1 cellular context compared by ENCODE assay signal in genomic region chr1:41109316-41110263, GRCh38.
TF ChIP-seq lines count a peak whose summit lies in the region.

No MANE protein-coding gene starts in this region.

TF ChIP-seq in K562, 482 proteins besides CTCF, POLR2A, EP300 and RAD21 (continued from another document and continues in another):
- no peak for TF ChIP-seq CBX5 (IDR thresholded peaks at IDR 0.05; ENCODE audit: borderline replicate concordance, low read depth)
- no peak for TF ChIP-seq FOXO4 (CRISPR knock-in tag; IDR thresholded peaks at IDR 0.05)
- TF ChIP-seq, protein P1, sequence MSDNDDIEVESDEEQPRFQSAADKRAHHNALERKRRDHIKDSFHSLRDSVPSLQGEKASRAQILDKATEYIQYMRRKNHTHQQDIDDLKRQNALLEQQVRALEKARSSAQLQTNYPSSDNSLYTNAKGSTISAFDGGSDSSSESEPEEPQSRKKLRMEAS (CRISPR knock-in tag; IDR thresholded peaks at IDR 0.05), result no peak
- no peak for TF ChIP-seq ZNF124 (CRISPR knock-in tag; IDR thresholded peaks at IDR 0.05)
- TF ChIP-seq ETS2 (tag; IDR thresholded peaks at IDR 0.05; ENCODE audit: borderline replicate concordance, poor library complexity, severe bottlenecking), result no peak
- TF ChIP-seq ZZZ3 (IDR thresholded peaks at IDR 0.05), result no peak
- no peak for TF ChIP-seq ZMIZ1 (IDR thresholded peaks at IDR 0.05; ENCODE audit: low read depth in 2 of 2, low read length in 2 of 2)
- peak; percentile 50 for TF ChIP-seq NFE2 (IDR thresholded peaks at IDR 0.05; ENCODE audit: low read depth)
- TF ChIP-seq HNRNPK (IDR thresholded peaks at IDR 0.05; ENCODE audit: low read depth, low read length, poor library complexity, severe bottlenecking), result no peak
- TF ChIP-seq ELF4 (CRISPR knock-in tag; IDR thresholded peaks at IDR 0.05), result no peak
- no peak for TF ChIP-seq TRIM25 (IDR thresholded peaks at IDR 0.05; ENCODE audit: borderline replicate concordance)
- TF ChIP-seq PTRF (tag; IDR thresholded peaks at IDR 0.05), result no peak
- TF ChIP-seq ZEB2 (IDR thresholded peaks at IDR 0.05), result peak; percentile 96
- TF ChIP-seq ARID1B (IDR thresholded peaks at IDR 0.05), result peak; percentile 89
- no peak for TF ChIP-seq SLC30A9 (CRISPR knock-in tag; IDR thresholded peaks at IDR 0.05)
- no peak for TF ChIP-seq ZNF212 (CRISPR knock-in tag; IDR thresholded peaks at IDR 0.05)
- no peak for TF ChIP-seq ZC3H8 (IDR thresholded peaks at IDR 0.05)
- TF ChIP-seq SMARCA4 (IDR thresholded peaks at IDR 0.05), result peak; percentile 96
- peak; percentile 30; the same call in 1 of the 2 replicates for TF ChIP-seq GATA2 (CRISPR knock-in tag; IDR thresholded peaks at IDR 0.05)
- no peak for TF ChIP-seq PBX2 (CRISPR knock-in tag; IDR thresholded peaks at IDR 0.05; ENCODE audit: low read depth)
- no peak for TF ChIP-seq PBX2 (tag; conservative IDR thresholded peaks at IDR 0.05; ENCODE audit: low read depth)
- no peak for TF ChIP-seq HOXB6 (CRISPR knock-in tag; IDR thresholded peaks at IDR 0.05; ENCODE audit: borderline replicate concordance)
- no peak for TF ChIP-seq HIVEP1 (CRISPR knock-in tag; IDR thresholded peaks at IDR 0.05)
- no peak for TF ChIP-seq ZBED1 (IDR thresholded peaks at IDR 0.05)
- no peak for TF ChIP-seq SIN3B (IDR thresholded peaks at IDR 0.05; ENCODE audit: low read depth)
- TF ChIP-seq NR2C2 (CRISPR knock-in tag; IDR thresholded peaks at IDR 0.05), result no peak
- TF ChIP-seq NR2C2 (tag; IDR thresholded peaks at IDR 0.05), result peak; percentile 36; the same call in 1 of the 2 replicates
- peak; percentile 32; the same call in 1 of the 2 replicates for TF ChIP-seq BACH1 (tag; IDR thresholded peaks at IDR 0.05)
- no peak for TF ChIP-seq TAF7 (tag; IDR thresholded peaks at IDR 0.05)
- no peak for TF ChIP-seq RBM34 (IDR thresholded peaks at IDR 0.05; ENCODE audit: borderline replicate concordance, insufficient read depth, low read length)
- no peak for TF ChIP-seq EWSR1 (IDR thresholded peaks at IDR 0.05; ENCODE audit: borderline replicate concordance, low read depth, partially characterized antibody)
- no peak for TF ChIP-seq RFX1 (IDR thresholded peaks at IDR 0.05)
- no peak for TF ChIP-seq NR2F6 (CRISPR knock-in tag; IDR thresholded peaks at IDR 0.05)
- 0 out of 2 replicates have a peak, but pooled peaks have one; percentile 25 for TF ChIP-seq HDAC2 (IDR thresholded peaks at IDR 0.05)
- TF ChIP-seq LARP7 (IDR thresholded peaks at IDR 0.05), result no peak
- no peak for TF ChIP-seq ZNF561 (CRISPR knock-in tag; conservative IDR thresholded peaks at IDR 0.05)
- no peak for TF ChIP-seq ZNF589 (CRISPR knock-in tag; IDR thresholded peaks at IDR 0.05; ENCODE audit: low read depth)
- no peak for TF ChIP-seq GABPB2 (CRISPR knock-in tag; conservative IDR thresholded peaks at IDR 0.05)
- TF ChIP-seq HEY1 (CRISPR knock-in tag; IDR thresholded peaks at IDR 0.05; ENCODE audit: borderline replicate concordance), result no peak
- TF ChIP-seq NR2C1 (IDR thresholded peaks at IDR 0.05), result no peak
- no peak for TF ChIP-seq NR2C1 (tag; IDR thresholded peaks at IDR 0.05)
- TF ChIP-seq ZNF133 (CRISPR knock-in tag; IDR thresholded peaks at IDR 0.05), result no peak
- no peak for TF ChIP-seq BHLHE40 (IDR thresholded peaks at IDR 0.05; ENCODE audit: low read length)
- no peak for TF ChIP-seq NRF1 (conservative IDR thresholded peaks at IDR 0.05 in 1 of 2, IDR thresholded peaks at IDR 0.05 in 1 of 2)
- TF ChIP-seq, protein P2, sequence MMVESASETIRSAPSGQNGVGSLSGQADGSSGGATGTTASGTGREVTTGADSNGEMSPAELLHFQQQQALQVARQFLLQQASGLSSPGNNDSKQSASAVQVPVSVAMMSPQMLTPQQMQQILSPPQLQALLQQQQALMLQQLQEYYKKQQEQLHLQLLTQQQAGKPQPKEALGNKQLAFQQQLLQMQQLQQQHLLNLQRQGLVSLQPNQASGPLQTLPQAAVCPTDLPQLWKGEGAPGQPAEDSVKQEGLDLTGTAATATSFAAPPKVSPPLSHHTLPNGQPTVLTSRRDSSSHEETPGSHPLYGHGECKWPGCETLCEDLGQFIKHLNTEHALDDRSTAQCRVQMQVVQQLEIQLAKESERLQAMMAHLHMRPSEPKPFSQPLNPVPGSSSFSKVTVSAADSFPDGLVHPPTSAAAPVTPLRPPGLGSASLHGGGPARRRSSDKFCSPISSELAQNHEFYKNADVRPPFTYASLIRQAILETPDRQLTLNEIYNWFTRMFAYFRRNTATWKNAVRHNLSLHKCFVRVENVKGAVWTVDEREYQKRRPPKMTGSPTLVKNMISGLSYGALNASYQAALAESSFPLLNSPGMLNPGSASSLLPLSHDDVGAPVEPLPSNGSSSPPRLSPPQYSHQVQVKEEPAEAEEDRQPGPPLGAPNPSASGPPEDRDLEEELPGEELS (CRISPR knock-in tag; IDR thresholded peaks at IDR 0.05; ENCODE audit: borderline replicate concordance), result no peak
- TF ChIP-seq IFI16 (CRISPR knock-in tag; IDR thresholded peaks at IDR 0.05), result no peak
- TF ChIP-seq ZNF217 (CRISPR knock-in tag; IDR thresholded peaks at IDR 0.05), result no peak
- no peak for TF ChIP-seq SNIP1 (IDR thresholded peaks at IDR 0.05; ENCODE audit: low read depth)
- TF ChIP-seq ZNF384 (IDR thresholded peaks at IDR 0.05; ENCODE audit: low read depth, low read length), result no peak
- no peak for TF ChIP-seq FOXA1 (IDR thresholded peaks at IDR 0.05; ENCODE audit: borderline replicate concordance)
- no peak for TF ChIP-seq HDAC3 (IDR thresholded peaks at IDR 0.05; ENCODE audit: borderline replicate concordance, partially characterized antibody)
- TF ChIP-seq ETV6 (IDR thresholded peaks at IDR 0.05; ENCODE audit: borderline replicate concordance in 1 of 2, low read depth in 2 of 2, low read length in 1 of 2), result no peak
- no peak for TF ChIP-seq ETV6 (CRISPR knock-in tag; IDR thresholded peaks at IDR 0.05; ENCODE audit: borderline replicate concordance)
- TF ChIP-seq JUN (IDR thresholded peaks at IDR 0.05; ENCODE audit: borderline replicate concordance, low read depth, low read length), result peak; percentile 95
- no peak for TF ChIP-seq JUN (CRISPR knock-in tag; IDR thresholded peaks at IDR 0.05; ENCODE audit: borderline replicate concordance)
- TF ChIP-seq ZNF551 (CRISPR knock-in tag; IDR thresholded peaks at IDR 0.05), result no peak
- TF ChIP-seq, protein P3, sequence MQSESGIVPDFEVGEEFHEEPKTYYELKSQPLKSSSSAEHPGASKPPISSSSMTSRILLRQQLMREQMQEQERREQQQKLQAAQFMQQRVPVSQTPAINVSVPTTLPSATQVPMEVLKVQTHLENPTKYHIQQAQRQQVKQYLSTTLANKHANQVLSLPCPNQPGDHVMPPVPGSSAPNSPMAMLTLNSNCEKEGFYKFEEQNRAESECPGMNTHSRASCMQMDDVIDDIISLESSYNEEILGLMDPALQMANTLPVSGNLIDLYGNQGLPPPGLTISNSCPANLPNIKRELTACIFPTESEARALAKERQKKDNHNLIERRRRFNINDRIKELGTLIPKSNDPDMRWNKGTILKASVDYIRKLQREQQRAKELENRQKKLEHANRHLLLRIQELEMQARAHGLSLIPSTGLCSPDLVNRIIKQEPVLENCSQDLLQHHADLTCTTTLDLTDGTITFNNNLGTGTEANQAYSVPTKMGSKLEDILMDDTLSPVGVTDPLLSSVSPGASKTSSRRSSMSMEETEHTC (IDR thresholded peaks at IDR 0.05), result no peak
- no peak for TF ChIP-seq KHSRP (IDR thresholded peaks at IDR 0.05)
- peak; percentile 5; the same call in 1 of the 2 replicates for TF ChIP-seq CREM (IDR thresholded peaks at IDR 0.05; ENCODE audit: low read depth)
- peak; percentile 44; the same call in 1 of the 2 replicates for TF ChIP-seq ZNF316 (IDR thresholded peaks at IDR 0.05)
- no peak for TF ChIP-seq ZNF444 (CRISPR knock-in tag; IDR thresholded peaks at IDR 0.05)
- TF ChIP-seq CBFA2T3 (IDR thresholded peaks at IDR 0.05), result peak; percentile 64
- TF ChIP-seq NFRKB (IDR thresholded peaks at IDR 0.05; ENCODE audit: low read depth), result no peak
- TF ChIP-seq, protein P4, sequence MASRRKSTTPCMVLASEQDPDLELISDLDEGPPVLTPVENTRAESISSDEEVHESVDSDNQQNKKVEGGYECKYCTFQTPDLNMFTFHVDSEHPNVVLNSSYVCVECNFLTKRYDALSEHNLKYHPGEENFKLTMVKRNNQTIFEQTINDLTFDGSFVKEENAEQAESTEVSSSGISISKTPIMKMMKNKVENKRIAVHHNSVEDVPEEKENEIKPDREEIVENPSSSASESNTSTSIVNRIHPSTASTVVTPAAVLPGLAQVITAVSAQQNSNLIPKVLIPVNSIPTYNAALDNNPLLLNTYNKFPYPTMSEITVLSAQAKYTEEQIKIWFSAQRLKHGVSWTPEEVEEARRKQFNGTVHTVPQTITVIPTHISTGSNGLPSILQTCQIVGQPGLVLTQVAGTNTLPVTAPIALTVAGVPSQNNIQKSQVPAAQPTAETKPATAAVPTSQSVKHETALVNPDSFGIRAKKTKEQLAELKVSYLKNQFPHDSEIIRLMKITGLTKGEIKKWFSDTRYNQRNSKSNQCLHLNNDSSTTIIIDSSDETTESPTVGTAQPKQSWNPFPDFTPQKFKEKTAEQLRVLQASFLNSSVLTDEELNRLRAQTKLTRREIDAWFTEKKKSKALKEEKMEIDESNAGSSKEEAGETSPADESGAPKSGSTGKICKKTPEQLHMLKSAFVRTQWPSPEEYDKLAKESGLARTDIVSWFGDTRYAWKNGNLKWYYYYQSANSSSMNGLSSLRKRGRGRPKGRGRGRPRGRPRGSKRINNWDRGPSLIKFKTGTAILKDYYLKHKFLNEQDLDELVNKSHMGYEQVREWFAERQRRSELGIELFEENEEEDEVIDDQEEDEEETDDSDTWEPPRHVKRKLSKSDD (conservative IDR thresholded peaks at IDR 0.05; ENCODE audit: low read length), result no peak
- no peak for TF ChIP-seq ZNF778 (CRISPR knock-in tag; IDR thresholded peaks at IDR 0.05)
- no peak for TF ChIP-seq MECOM (CRISPR knock-in tag; IDR thresholded peaks at IDR 0.05)
- TF ChIP-seq MXI1 (IDR thresholded peaks at IDR 0.05; ENCODE audit: low read depth, low read length), result no peak
- no peak for TF ChIP-seq ZNF253 (CRISPR knock-in tag; conservative IDR thresholded peaks at IDR 0.05)
